Comparison of ENCODE assay signal across 1 cellular context in the genomic region with DNA sequence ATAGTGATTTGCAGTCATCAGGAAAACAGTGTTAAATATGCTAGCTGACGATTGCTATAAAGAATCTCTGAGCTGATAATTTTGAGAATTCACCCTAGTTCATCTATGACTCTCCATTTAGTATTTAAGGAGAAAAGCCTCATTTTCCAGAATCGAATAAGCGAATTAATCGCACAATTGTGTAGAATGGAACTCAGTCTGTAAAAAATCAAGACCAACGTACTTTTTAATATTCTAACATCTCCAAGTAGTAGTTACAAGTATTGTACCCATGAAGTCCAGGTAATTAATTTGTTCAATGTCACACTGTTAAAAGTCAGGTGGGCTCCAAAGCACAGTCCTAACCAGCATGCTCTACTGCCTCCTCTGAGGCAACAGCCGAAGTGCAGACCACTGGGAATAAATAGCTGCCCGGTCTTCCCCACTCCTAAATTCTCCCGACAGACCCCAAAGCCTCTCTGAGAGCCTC.
TF ChIP-seq lines count a peak whose summit lies in the region.

No MANE protein-coding gene starts in this region.

TF ChIP-seq in endothelial cell of umbilical vein, 7 proteins besides CTCF, POLR2A, EP300 and RAD21 (continued from another document):
- TF ChIP-seq, protein P1, sequence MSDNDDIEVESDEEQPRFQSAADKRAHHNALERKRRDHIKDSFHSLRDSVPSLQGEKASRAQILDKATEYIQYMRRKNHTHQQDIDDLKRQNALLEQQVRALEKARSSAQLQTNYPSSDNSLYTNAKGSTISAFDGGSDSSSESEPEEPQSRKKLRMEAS (IDR thresholded peaks at IDR 0.05; ENCODE audit: insufficient read depth, insufficient read length): no peak
